3 cellular contexts compared by ENCODE assay signal in the genomic region with DNA sequence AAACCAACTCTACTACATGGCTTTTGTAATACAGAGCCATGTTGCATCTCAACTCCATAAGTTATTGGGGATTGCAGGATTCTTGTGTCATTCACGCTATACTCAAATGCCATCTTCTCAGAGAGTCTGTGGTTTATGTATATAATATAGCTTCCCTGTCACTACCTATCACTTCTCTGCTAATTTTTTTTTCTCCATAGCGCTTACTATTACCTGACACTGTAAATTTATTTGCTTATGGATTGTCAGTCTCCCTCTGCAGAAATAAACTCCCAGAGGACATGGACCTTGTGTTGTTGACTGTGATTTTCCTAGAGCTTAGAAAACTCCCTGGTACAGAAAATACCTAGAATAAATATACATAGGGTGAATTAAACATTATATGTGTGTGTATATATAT.
"Had no signal": no experiment of that assay in that cellular context is flagged by ENCODE, and none has a peak within 500 bp of the region (broad histone marks: within the 10 kb centered on the region; RNA-seq: fewer than 3 reads in every experiment).

No MANE protein-coding gene starts in this region.

- DNase-seq: IMR-90 had no signal

- H3K27ac ChIP-seq: HL-60 had no signal

- H3K4me3 ChIP-seq: K562 had no signal
